Comparison of ENCODE assay signal across 1 cellular context in the genomic region with DNA sequence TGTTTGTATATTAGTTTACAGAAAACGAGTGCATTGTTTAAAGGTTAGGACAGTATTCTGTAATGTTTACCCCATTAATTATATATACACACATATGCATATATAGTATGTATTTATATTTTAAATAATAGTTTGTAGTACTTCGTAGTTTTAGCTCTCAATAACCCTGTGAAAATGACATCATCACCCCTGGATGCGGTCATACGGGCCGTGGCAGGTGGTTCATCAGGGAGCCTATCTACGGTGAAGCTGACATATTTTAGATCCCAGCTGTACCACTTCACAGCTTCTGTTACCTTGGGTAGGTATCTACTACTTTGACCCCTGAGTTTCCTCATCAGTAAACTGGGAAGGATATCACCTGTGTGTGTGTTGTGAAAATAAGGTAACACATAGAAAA.
TF ChIP-seq lines count a peak whose summit lies in the region.

No MANE protein-coding gene starts in this region.

TF ChIP-seq in K562, 482 proteins besides CTCF, POLR2A, EP300 and RAD21 (continued from another document):
- TF ChIP-seq, protein P1, sequence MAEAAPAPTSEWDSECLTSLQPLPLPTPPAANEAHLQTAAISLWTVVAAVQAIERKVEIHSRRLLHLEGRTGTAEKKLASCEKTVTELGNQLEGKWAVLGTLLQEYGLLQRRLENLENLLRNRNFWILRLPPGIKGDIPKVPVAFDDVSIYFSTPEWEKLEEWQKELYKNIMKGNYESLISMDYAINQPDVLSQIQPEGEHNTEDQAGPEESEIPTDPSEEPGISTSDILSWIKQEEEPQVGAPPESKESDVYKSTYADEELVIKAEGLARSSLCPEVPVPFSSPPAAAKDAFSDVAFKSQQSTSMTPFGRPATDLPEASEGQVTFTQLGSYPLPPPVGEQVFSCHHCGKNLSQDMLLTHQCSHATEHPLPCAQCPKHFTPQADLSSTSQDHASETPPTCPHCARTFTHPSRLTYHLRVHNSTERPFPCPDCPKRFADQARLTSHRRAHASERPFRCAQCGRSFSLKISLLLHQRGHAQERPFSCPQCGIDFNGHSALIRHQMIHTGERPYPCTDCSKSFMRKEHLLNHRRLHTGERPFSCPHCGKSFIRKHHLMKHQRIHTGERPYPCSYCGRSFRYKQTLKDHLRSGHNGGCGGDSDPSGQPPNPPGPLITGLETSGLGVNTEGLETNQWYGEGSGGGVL (CRISPR knock-in tag; IDR thresholded peaks at IDR 0.05): no peak
